1 cellular context compared by ENCODE assay signal in the genomic region with DNA sequence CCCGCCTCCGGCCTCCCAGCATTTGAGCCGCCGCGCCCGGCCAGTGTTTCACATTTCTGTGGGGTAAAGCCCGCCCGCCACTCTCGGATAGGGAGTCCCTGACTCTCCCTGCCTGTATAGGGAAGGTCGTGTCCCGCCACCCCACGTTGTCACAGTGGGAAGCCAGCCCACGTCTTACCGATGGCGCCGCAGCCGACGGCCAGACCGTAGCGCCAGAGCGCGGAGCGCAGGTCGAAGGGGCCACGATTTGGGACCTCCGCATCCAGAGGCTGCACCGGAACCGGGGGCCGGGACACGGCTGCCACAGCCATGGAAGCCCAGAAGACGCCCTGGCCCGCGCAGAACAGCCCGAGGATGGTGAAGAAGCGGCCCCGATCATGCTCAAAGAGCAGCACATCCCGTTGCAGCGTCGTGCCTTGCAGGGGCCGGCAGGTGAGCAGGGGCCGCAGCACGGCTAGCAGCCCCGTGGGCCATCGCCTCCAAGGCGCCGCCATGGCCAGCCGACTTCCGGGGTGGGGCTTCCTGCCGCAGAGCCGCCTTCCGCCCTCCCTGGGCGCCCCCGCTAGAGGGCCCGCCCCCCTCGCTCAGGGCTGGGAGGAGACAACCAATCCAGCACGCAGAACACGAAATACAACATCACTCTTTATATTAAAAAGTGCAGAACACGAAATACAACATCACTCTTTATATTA.
TF ChIP-seq lines count a peak whose summit lies in the region.

A gene with protein sequence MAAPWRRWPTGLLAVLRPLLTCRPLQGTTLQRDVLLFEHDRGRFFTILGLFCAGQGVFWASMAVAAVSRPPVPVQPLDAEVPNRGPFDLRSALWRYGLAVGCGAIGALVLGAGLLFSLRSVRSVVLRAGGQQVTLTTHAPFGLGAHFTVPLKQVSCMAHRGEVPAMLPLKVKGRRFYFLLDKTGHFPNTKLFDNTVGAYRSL (minus strand): TSS at position 506 of the 692 bp plus-strand sequence. CDS start 12 bp downstream, at position 494.

TF ChIP-seq in HepG2, 621 proteins besides CTCF, POLR2A, EP300 and RAD21 (continued from another document and continues in another):
- TF ChIP-seq ZNF282 (IDR thresholded peaks at IDR 0.05; ENCODE audit: partially characterized antibody) (no peak), SMARCC2 (IDR thresholded peaks at IDR 0.05) (no peak), SYNCRIP (IDR thresholded peaks at IDR 0.05; ENCODE audit: insufficient read depth, low read depth, low read length) (no peak), ZNF672 (CRISPR knock-in tag; IDR thresholded peaks at IDR 0.05) (no peak), KLF11 (CRISPR knock-in tag; IDR thresholded peaks at IDR 0.05) (0 out of 2 replicates have a peak, but pooled peaks have one; percentile 43), YY1 (IDR thresholded peaks at IDR 0.05; ENCODE audit: insufficient read depth, insufficient replicate concordance, low read depth, low read length) (peak; percentile 94), IKZF4 (CRISPR knock-in tag; IDR thresholded peaks at IDR 0.05; ENCODE audit: borderline replicate concordance, low read depth, not compliant biosample characterization) (peak; percentile 93), MED13 (CRISPR knock-in tag; IDR thresholded peaks at IDR 0.05) (no peak), ZBTB3 (CRISPR knock-in tag; IDR thresholded peaks at IDR 0.05; ENCODE audit: borderline replicate concordance, low read depth) (no peak), ZNF737 (CRISPR knock-in tag; IDR thresholded peaks at IDR 0.05; ENCODE audit: borderline replicate concordance) (0 out of 2 replicates have a peak, but pooled peaks have one; percentile 87), SNAPC2 (CRISPR knock-in tag; IDR thresholded peaks at IDR 0.05) (no peak), ZFY (CRISPR knock-in tag; IDR thresholded peaks at IDR 0.05) (peak; percentile 87), ZFP37 (CRISPR knock-in tag; IDR thresholded peaks at IDR 0.05; ENCODE audit: borderline replicate concordance) (no peak), HES4 (CRISPR knock-in tag; IDR thresholded peaks at IDR 0.05; ENCODE audit: borderline replicate concordance) (peak; percentile 33; the same call in 1 of the 2 replicates), ZNF782 (CRISPR knock-in tag; IDR thresholded peaks at IDR 0.05; ENCODE audit: borderline replicate concordance) (0 out of 2 replicates have a peak, but pooled peaks have one; percentile 43), ZNF768 (CRISPR knock-in tag; IDR thresholded peaks at IDR 0.05) (peak; percentile 70), ZNF207 (IDR thresholded peaks at IDR 0.05; ENCODE audit: borderline replicate concordance) (no peak), MBD4 (IDR thresholded peaks at IDR 0.05; ENCODE audit: borderline replicate concordance, low read length) (no peak), KDM5A (IDR thresholded peaks at IDR 0.05; ENCODE audit: borderline replicate concordance, low read length) (peak; percentile 75), HNRNPLL (IDR thresholded peaks at IDR 0.05; ENCODE audit: low read depth, low read length, poor library complexity, severe bottlenecking) (no peak), ZNF367 (CRISPR knock-in tag; IDR thresholded peaks at IDR 0.05; ENCODE audit: borderline replicate concordance) (no peak), ZNF549 (CRISPR knock-in tag; IDR thresholded peaks at IDR 0.05) (no peak)
- TF ChIP-seq, protein P1, sequence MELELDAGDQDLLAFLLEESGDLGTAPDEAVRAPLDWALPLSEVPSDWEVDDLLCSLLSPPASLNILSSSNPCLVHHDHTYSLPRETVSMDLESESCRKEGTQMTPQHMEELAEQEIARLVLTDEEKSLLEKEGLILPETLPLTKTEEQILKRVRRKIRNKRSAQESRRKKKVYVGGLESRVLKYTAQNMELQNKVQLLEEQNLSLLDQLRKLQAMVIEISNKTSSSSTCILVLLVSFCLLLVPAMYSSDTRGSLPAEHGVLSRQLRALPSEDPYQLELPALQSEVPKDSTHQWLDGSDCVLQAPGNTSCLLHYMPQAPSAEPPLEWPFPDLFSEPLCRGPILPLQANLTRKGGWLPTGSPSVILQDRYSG (CRISPR knock-in tag; IDR thresholded peaks at IDR 0.05), result no peak
- TF ChIP-seq, protein P2, sequence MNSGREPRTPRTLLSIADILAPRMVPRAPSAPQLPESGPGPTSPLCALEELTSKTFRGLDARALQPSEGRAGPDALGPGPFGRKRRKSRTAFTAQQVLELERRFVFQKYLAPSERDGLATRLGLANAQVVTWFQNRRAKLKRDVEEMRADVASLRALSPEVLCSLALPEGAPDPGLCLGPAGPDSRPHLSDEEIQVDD (CRISPR knock-in tag; IDR thresholded peaks at IDR 0.05; ENCODE audit: borderline replicate concordance), result no peak
- TF ChIP-seq, protein P3, sequence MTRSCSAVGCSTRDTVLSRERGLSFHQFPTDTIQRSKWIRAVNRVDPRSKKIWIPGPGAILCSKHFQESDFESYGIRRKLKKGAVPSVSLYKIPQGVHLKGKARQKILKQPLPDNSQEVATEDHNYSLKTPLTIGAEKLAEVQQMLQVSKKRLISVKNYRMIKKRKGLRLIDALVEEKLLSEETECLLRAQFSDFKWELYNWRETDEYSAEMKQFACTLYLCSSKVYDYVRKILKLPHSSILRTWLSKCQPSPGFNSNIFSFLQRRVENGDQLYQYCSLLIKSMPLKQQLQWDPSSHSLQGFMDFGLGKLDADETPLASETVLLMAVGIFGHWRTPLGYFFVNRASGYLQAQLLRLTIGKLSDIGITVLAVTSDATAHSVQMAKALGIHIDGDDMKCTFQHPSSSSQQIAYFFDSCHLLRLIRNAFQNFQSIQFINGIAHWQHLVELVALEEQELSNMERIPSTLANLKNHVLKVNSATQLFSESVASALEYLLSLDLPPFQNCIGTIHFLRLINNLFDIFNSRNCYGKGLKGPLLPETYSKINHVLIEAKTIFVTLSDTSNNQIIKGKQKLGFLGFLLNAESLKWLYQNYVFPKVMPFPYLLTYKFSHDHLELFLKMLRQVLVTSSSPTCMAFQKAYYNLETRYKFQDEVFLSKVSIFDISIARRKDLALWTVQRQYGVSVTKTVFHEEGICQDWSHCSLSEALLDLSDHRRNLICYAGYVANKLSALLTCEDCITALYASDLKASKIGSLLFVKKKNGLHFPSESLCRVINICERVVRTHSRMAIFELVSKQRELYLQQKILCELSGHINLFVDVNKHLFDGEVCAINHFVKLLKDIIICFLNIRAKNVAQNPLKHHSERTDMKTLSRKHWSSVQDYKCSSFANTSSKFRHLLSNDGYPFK (CRISPR knock-in tag; IDR thresholded peaks at IDR 0.05; ENCODE audit: borderline replicate concordance), result peak; percentile 78; the same call in 1 of the 2 replicates
- TF ChIP-seq, protein P4, sequence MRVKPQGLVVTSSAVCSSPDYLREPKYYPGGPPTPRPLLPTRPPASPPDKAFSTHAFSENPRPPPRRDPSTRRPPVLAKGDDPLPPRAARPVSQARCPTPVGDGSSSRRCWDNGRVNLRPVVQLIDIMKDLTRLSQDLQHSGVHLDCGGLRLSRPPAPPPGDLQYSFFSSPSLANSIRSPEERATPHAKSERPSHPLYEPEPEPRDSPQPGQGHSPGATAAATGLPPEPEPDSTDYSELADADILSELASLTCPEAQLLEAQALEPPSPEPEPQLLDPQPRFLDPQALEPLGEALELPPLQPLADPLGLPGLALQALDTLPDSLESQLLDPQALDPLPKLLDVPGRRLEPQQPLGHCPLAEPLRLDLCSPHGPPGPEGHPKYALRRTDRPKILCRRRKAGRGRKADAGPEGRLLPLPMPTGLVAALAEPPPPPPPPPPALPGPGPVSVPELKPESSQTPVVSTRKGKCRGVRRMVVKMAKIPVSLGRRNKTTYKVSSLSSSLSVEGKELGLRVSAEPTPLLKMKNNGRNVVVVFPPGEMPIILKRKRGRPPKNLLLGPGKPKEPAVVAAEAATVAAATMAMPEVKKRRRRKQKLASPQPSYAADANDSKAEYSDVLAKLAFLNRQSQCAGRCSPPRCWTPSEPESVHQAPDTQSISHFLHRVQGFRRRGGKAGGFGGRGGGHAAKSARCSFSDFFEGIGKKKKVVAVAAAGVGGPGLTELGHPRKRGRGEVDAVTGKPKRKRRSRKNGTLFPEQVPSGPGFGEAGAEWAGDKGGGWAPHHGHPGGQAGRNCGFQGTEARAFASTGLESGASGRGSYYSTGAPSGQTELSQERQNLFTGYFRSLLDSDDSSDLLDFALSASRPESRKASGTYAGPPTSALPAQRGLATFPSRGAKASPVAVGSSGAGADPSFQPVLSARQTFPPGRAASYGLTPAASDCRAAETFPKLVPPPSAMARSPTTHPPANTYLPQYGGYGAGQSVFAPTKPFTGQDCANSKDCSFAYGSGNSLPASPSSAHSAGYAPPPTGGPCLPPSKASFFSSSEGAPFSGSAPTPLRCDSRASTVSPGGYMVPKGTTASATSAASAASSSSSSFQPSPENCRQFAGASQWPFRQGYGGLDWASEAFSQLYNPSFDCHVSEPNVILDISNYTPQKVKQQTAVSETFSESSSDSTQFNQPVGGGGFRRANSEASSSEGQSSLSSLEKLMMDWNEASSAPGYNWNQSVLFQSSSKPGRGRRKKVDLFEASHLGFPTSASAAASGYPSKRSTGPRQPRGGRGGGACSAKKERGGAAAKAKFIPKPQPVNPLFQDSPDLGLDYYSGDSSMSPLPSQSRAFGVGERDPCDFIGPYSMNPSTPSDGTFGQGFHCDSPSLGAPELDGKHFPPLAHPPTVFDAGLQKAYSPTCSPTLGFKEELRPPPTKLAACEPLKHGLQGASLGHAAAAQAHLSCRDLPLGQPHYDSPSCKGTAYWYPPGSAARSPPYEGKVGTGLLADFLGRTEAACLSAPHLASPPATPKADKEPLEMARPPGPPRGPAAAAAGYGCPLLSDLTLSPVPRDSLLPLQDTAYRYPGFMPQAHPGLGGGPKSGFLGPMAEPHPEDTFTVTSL (CRISPR knock-in tag; IDR thresholded peaks at IDR 0.05; ENCODE audit: borderline replicate concordance), result no peak
- TF ChIP-seq, protein P5, sequence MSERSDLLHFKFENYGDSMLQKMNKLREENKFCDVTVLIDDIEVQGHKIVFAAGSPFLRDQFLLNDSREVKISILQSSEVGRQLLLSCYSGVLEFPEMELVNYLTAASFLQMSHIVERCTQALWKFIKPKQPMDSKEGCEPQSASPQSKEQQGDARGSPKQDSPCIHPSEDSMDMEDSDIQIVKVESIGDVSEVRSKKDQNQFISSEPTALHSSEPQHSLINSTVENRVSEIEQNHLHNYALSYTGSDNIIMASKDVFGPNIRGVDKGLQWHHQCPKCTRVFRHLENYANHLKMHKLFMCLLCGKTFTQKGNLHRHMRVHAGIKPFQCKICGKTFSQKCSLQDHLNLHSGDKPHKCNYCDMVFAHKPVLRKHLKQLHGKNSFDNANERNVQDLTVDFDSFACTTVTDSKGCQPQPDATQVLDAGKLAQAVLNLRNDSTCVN (CRISPR knock-in tag; IDR thresholded peaks at IDR 0.05; ENCODE audit: borderline replicate concordance), result peak; percentile 26; the same call in 1 of the 2 replicates
- TF ChIP-seq, protein P6, sequence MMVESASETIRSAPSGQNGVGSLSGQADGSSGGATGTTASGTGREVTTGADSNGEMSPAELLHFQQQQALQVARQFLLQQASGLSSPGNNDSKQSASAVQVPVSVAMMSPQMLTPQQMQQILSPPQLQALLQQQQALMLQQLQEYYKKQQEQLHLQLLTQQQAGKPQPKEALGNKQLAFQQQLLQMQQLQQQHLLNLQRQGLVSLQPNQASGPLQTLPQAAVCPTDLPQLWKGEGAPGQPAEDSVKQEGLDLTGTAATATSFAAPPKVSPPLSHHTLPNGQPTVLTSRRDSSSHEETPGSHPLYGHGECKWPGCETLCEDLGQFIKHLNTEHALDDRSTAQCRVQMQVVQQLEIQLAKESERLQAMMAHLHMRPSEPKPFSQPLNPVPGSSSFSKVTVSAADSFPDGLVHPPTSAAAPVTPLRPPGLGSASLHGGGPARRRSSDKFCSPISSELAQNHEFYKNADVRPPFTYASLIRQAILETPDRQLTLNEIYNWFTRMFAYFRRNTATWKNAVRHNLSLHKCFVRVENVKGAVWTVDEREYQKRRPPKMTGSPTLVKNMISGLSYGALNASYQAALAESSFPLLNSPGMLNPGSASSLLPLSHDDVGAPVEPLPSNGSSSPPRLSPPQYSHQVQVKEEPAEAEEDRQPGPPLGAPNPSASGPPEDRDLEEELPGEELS (CRISPR knock-in tag; IDR thresholded peaks at IDR 0.05), result no peak
- TF ChIP-seq, protein P7, sequence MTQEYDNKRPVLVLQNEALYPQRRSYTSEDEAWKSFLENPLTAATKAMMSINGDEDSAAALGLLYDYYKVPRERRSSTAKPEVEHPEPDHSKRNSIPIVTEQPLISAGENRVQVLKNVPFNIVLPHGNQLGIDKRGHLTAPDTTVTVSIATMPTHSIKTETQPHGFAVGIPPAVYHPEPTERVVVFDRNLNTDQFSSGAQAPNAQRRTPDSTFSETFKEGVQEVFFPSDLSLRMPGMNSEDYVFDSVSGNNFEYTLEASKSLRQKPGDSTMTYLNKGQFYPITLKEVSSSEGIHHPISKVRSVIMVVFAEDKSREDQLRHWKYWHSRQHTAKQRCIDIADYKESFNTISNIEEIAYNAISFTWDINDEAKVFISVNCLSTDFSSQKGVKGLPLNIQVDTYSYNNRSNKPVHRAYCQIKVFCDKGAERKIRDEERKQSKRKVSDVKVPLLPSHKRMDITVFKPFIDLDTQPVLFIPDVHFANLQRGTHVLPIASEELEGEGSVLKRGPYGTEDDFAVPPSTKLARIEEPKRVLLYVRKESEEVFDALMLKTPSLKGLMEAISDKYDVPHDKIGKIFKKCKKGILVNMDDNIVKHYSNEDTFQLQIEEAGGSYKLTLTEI (CRISPR knock-in tag; conservative IDR thresholded peaks at IDR 0.05), result no peak
- TF ChIP-seq, protein P8, sequence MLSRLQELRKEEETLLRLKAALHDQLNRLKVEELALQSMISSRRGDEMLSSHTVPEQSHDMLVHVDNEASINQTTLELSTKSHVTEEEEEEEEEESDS (CRISPR knock-in tag; IDR thresholded peaks at IDR 0.05; ENCODE audit: borderline replicate concordance), result 0 out of 2 replicates have a peak, but pooled peaks have one; percentile 15
- TF ChIP-seq, protein P9, sequence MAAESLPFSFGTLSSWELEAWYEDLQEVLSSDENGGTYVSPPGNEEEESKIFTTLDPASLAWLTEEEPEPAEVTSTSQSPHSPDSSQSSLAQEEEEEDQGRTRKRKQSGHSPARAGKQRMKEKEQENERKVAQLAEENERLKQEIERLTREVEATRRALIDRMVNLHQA (CRISPR knock-in tag; IDR thresholded peaks at IDR 0.05), result no peak
- TF ChIP-seq, protein P10, sequence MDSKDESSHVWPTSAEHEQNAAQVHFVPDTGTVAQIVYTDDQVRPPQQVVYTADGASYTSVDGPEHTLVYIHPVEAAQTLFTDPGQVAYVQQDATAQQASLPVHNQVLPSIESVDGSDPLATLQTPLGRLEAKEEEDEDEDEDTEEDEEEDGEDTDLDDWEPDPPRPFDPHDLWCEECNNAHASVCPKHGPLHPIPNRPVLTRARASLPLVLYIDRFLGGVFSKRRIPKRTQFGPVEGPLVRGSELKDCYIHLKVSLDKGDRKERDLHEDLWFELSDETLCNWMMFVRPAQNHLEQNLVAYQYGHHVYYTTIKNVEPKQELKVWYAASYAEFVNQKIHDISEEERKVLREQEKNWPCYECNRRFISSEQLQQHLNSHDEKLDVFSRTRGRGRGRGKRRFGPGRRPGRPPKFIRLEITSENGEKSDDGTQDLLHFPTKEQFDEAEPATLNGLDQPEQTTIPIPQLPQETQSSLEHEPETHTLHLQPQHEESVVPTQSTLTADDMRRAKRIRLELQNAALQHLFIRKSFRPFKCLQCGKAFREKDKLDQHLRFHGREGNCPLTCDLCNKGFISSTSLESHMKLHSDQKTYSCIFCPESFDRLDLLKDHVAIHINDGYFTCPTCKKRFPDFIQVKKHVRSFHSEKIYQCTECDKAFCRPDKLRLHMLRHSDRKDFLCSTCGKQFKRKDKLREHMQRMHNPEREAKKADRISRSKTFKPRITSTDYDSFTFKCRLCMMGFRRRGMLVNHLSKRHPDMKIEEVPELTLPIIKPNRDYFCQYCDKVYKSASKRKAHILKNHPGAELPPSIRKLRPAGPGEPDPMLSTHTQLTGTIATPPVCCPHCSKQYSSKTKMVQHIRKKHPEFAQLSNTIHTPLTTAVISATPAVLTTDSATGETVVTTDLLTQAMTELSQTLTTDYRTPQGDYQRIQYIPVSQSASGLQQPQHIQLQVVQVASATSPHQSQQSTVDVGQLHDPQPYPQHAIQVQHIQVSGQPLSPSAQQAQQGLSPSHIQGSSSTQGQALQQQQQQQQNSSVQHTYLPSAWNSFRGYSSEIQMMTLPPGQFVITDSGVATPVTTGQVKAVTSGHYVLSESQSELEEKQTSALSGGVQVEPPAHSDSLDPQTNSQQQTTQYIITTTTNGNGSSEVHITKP (CRISPR knock-in tag; IDR thresholded peaks at IDR 0.05; ENCODE audit: low read depth), result peak; percentile 54; the same call in 1 of the 2 replicates
